In genomic region chr4:79886557-79886956, GRCh38 we compare ENCODE assay signal across 15 cellular contexts.
"Had no signal": no experiment of that assay in that cellular context is flagged by ENCODE, and none has a peak within 500 bp of the region (broad histone marks: within the 10 kb centered on the region; RNA-seq: fewer than 3 reads in every experiment).

No MANE protein-coding gene starts in this region.

- H3K9me3 ChIP-seq: esophagus muscularis mucosa, heart right ventricle, prostate gland, testis, upper lobe of right lung had no signal

- ATAC-seq: effector memory CD8-positive, alpha-beta T cell; left cardiac atrium; naive thymus-derived CD4-positive, alpha-beta T cell; stimulated activated memory B cell treated with anti-CD40 and anti-IgM and Interleukin-4, amounts not matched to agents 10 μg/mL and 1 μg/mL and 100 μg/mL, for 72 hours; upper lobe of right lung had no signal

- H3K36me3 ChIP-seq: esophagus muscularis mucosa, heart right ventricle, prostate gland, tibial nerve, upper lobe of right lung had no signal

- H3K27me3 ChIP-seq: esophagus muscularis mucosa, heart right ventricle, testis, tibial nerve, upper lobe of right lung had no signal

- H3K4me1 ChIP-seq: esophagus muscularis mucosa, heart right ventricle, parathyroid adenoma, prostate gland, testis, upper lobe of right lung had no signal

- DNase-seq: effector memory CD8-positive, alpha-beta T cell; heart right ventricle; islet precursor cell; left cardiac atrium; naive thymus-derived CD4-positive, alpha-beta T cell; nephron progenitor cell; stimulated activated CD4-positive, alpha-beta T cell treated with anti-CD3 and anti-CD28 coated beads, Interleukin-4, amount 100 ng/mL, for 1 hour; testis; upper lobe of right lung had no signal

- H3K4me3 ChIP-seq: esophagus muscularis mucosa, heart right ventricle, prostate gland, testis, tibial nerve, upper lobe of right lung had no signal

- H3K9ac ChIP-seq: parathyroid adenoma had no signal

- H3K27ac ChIP-seq: epithelial cell of prostate, esophagus muscularis mucosa, heart right ventricle, parathyroid adenoma, prostate gland, testis, tibial nerve, upper lobe of right lung had no signal
